24 cellular contexts compared by ENCODE assay signal in genomic region chr5:178329331-178329730, GRCh38.
"Had no signal": no experiment of that assay in that cellular context is flagged by ENCODE, and none has a peak within 500 bp of the region (broad histone marks: within the 10 kb centered on the region; RNA-seq: fewer than 3 reads in every experiment).

No MANE protein-coding gene starts in this region.

- H3K4me3 ChIP-seq: body of pancreas, pancreas, sigmoid colon, tibial artery had no signal

- H3K27ac ChIP-seq: body of pancreas, pancreas, sigmoid colon, tibial artery had no signal

- ATAC-seq: activated CD4-positive, alpha-beta T cell treated with anti-CD3 and anti-CD28 coated beads for 36 hours; activated T-helper 17 cell treated with anti-CD3 and anti-CD28 coated beads, Interleukin-2, amount 50 U/mL, for 72 hours; body of pancreas; left lobe of liver; pancreas had no signal

- DNase-seq: activated CD4-positive, alpha-beta memory T cell treated with anti-CD3 and anti-CD28 coated beads for 36 hours; activated CD4-positive, alpha-beta T cell treated with anti-CD3 and anti-CD28 coated beads for 36 hours; activated naive CD4-positive, alpha-beta T cell; activated naive CD8-positive, alpha-beta T cell treated with anti-CD3 and anti-CD28 coated beads for 36 hours; activated T-cell treated with anti-CD3 and anti-CD28 coated beads, Interleukin-2, amount 50 U/mL, for 1 hour; amniotic stem cell; caudate nucleus; erythroblast; foreskin melanocyte; glutamatergic neuron; hypothalamus; mammary epithelial cell; sigmoid colon; stimulated activated naive CD4-positive, alpha-beta T cell; tibial artery had no signal

- H3K9me3 ChIP-seq: body of pancreas, pancreas, sigmoid colon, tibial artery had no signal

- FAIRE-seq: colon, endometrium, keratinocyte, pancreas, TTC549, urothelium cell line had no signal

- H3K27me3 ChIP-seq: body of pancreas, pancreas, sigmoid colon had no signal

- H3K36me3 ChIP-seq: pancreas, sigmoid colon, tibial artery had no signal
